In genomic region chr11:20669833-20670684, GRCh38 we compare ENCODE assay signal across 15 cellular contexts. TPM values are rescaled to one million over a fixed set of nuclear protein-coding genes. Genes with fewer than 3 reads are reported as not detected.
DNase-seq lines count a peak whose midpoint lies in the region; ATAC-seq and TF ChIP-seq lines count a peak whose summit lies in the region.
"Had no signal": no experiment of that assay in that cellular context is flagged by ENCODE, and none has a peak within 500 bp of the region (broad histone marks: within the 10 kb centered on the region; RNA-seq: fewer than 3 reads in every experiment).

No MANE protein-coding gene starts in this region.

- H3K36me3 Mint-ChIP-seq in activated naive CD8-positive, alpha-beta T cell, result no peaks in the 10 kb centered on the region
- no peaks in the 10 kb centered on the region for H3K36me3 Mint-ChIP-seq in activated naive CD8-positive, alpha-beta T cell treated with anti-CD3 and anti-CD28 coated beads, Interleukin-2, amount 50 U/mL, for 24 hours (ENCODE audit: low read depth)
- H3K36me3 Mint-ChIP-seq in T-helper 17 cell (ENCODE audit: low read depth), result peaks cover 6% of the 10 kb centered on the region
- no peaks in the 10 kb centered on the region for H3K36me3 Mint-ChIP-seq in activated CD8-positive, alpha-beta T cell treated with anti-CD3 and anti-CD28 coated beads for 36 hours (ENCODE audit: low read depth)
- H3K36me3 Mint-ChIP-seq in naive thymus-derived CD8-positive, alpha-beta T cell, result peaks cover 0 to 5% (median 0%) of the 10 kb centered on the region in 3 donors

- no peak overlapping the region for H3K27ac Mint-ChIP-seq in activated naive CD8-positive, alpha-beta T cell
- no peak overlapping the region for H3K27ac Mint-ChIP-seq in activated naive CD8-positive, alpha-beta T cell treated with anti-CD3 and anti-CD28 coated beads, Interleukin-2, amount 50 U/mL, for 24 hours
- no peak overlapping the region for H3K27ac Mint-ChIP-seq in T-helper 17 cell
- no peak overlapping the region for H3K27ac Mint-ChIP-seq in activated CD8-positive, alpha-beta T cell treated with anti-CD3 and anti-CD28 coated beads for 36 hours
- no peak overlapping the region for H3K27ac Mint-ChIP-seq in naive thymus-derived CD8-positive, alpha-beta T cell
- H3K27ac Mint-ChIP-seq: activated T-helper 2 cell treated with anti-CD3 and anti-CD28 coated beads, Interferon-gamma antibody, Interleukin-2, Interleukin-4, amounts not matched to agents 10 μg/mL and 5 μg/mL and 100 μg/mL, durations not matched to agents 14 hours and 24 hours and 36 hours; natural killer cell treated with Interleukin-12 subunit alpha and Interleukin-12 subunit beta and Interleukin-15 and Interleukin-18, amount 100 ng/mL, for 72 hours had no signal

- no peak for TF ChIP-seq POLR2A in testis (IDR thresholded peaks at IDR 0.05)

- H3K9me3 ChIP-seq in T-helper 17 cell (ENCODE audit: control insufficient read depth, low read length, poor library complexity, severe bottlenecking), result no peaks in the 10 kb centered on the region
- H3K9me3 ChIP-seq in testis, result no peaks in the 10 kb centered on the region
- H3K9me3 ChIP-seq: thoracic aorta had no signal

- 0% methylated on average over 28 to 60 of the region's 60 CpGs for WGBS in testis, 2 donors

- no peak for TF ChIP-seq CTCF in testis (IDR thresholded peaks at IDR 0.05)
- no peak for TF ChIP-seq CTCF in activated CD8-positive, alpha-beta T cell treated with anti-CD3 and anti-CD28 coated beads for 36 hours (IDR thresholded peaks at IDR 0.05)

- no peaks in the 10 kb centered on the region for H3K36me3 ChIP-seq in testis (ENCODE audit: low read depth, missing control alignments)
- H3K36me3 ChIP-seq: thoracic aorta had no signal

- CTCF ChIA-PET in activated CD8-positive, alpha-beta T cell treated with anti-CD3 and anti-CD28 coated beads for 36 hours (lab: Charles Lee), result interaction anchor here (5.3 kb wide), 1 partner anchor 21 kb away, joined by 35 read pairs; no protein-coding TSS in a partner anchor

- ATAC-seq in activated naive CD8-positive, alpha-beta T cell treated with anti-CD3 and anti-CD28 coated beads, Interleukin-2, amount 50 U/mL, for 24 hours, result no peak
- ATAC-seq in T-helper 17 cell, result no peak
- ATAC-seq in activated CD8-positive, alpha-beta T cell treated with anti-CD3 and anti-CD28 coated beads for 36 hours, result no peak
- ATAC-seq in naive thymus-derived CD8-positive, alpha-beta T cell, result no peak
- ATAC-seq: natural killer cell treated with Interleukin-12 subunit alpha and Interleukin-12 subunit beta and Interleukin-15 and Interleukin-18, amount 100 ng/mL, for 72 hours had no signal

- no peaks in the 10 kb centered on the region for H3K4me1 ChIP-seq in testis

- H3K4me1 Mint-ChIP-seq in activated naive CD8-positive, alpha-beta T cell (ENCODE audit: low read depth), result peaks cover 14% of the 10 kb centered on the region
- H3K4me1 Mint-ChIP-seq in activated naive CD8-positive, alpha-beta T cell treated with anti-CD3 and anti-CD28 coated beads, Interleukin-2, amount 50 U/mL, for 24 hours, result no peaks in the 10 kb centered on the region
- peaks cover 6% of the 10 kb centered on the region for H3K4me1 Mint-ChIP-seq in T-helper 17 cell
- H3K4me1 Mint-ChIP-seq in activated CD8-positive, alpha-beta T cell treated with anti-CD3 and anti-CD28 coated beads for 36 hours (ENCODE audit: low read depth), result no peaks in the 10 kb centered on the region
- peaks cover 7 to 19% (median 18%) of the 10 kb centered on the region in 4 donors for H3K4me1 Mint-ChIP-seq in naive thymus-derived CD8-positive, alpha-beta T cell

- no peaks in the 10 kb centered on the region for H3K9me3 Mint-ChIP-seq in activated naive CD8-positive, alpha-beta T cell (ENCODE audit: low read depth)
- no peaks in the 10 kb centered on the region for H3K9me3 Mint-ChIP-seq in activated naive CD8-positive, alpha-beta T cell treated with anti-CD3 and anti-CD28 coated beads, Interleukin-2, amount 50 U/mL, for 24 hours
- no peaks in the 10 kb centered on the region for H3K9me3 Mint-ChIP-seq in activated CD8-positive, alpha-beta T cell treated with anti-CD3 and anti-CD28 coated beads for 36 hours
- peaks cover 0 to 7% (median 4%) of the 10 kb centered on the region in 9 donors for H3K9me3 Mint-ChIP-seq in naive thymus-derived CD8-positive, alpha-beta T cell
- H3K9me3 Mint-ChIP-seq: activated T-helper 2 cell treated with anti-CD3 and anti-CD28 coated beads, Interferon-gamma antibody, Interleukin-2, Interleukin-4, amounts not matched to agents 10 μg/mL and 5 μg/mL and 100 μg/mL, durations not matched to agents 14 hours and 24 hours and 36 hours; natural killer cell treated with Interleukin-12 subunit alpha and Interleukin-12 subunit beta and Interleukin-15 and Interleukin-18, amount 100 ng/mL, for 72 hours had no signal

- H3K27ac ChIP-seq in testis, result no peak overlapping the region
- H3K27ac ChIP-seq: thoracic aorta, VCaP had no signal

- POLR2A ChIA-PET in activated CD8-positive, alpha-beta T cell treated with anti-CD3 and anti-CD28 coated beads for 36 hours (lab: Charles Lee), result no interaction called here
- POLR2A ChIA-PET in naive thymus-derived CD8-positive, alpha-beta T cell (lab: Charles Lee), result no interaction called here

- peak overlapping the region; percentile 32 to 47 for H3K4me3 ChIP-seq in testis

- DNase-seq in activated naive CD8-positive, alpha-beta T cell treated with anti-CD3 and anti-CD28 coated beads, Interleukin-2, amount 50 U/mL, for 24 hours, result no peak
- no peak for DNase-seq in T-helper 17 cell
- DNase-seq in iPS-NIHi7 (ENCODE audit: extremely low spot score), result peak; percentile 35
- DNase-seq in testis, result no peak
- DNase-seq in posterior vena cava (ENCODE audit: low spot score), result no peak
- no peak for DNase-seq in activated CD8-positive, alpha-beta T cell treated with anti-CD3 and anti-CD28 coated beads for 36 hours
- DNase-seq in naive thymus-derived CD8-positive, alpha-beta T cell, result no peak
- DNase-seq: C1 segment of cervical spinal cord; NCI-H1436; stimulated activated CD4-positive, alpha-beta T cell treated with anti-CD3 and anti-CD28 coated beads, Interleukin-4, amount 100 ng/mL, for 4 hours had no signal

- no peaks in the 10 kb centered on the region for H3K27me3 ChIP-seq in testis

- H3K4me3 Mint-ChIP-seq in activated naive CD8-positive, alpha-beta T cell, result peak overlapping the region; percentile 30
- no peak overlapping the region for H3K4me3 Mint-ChIP-seq in activated naive CD8-positive, alpha-beta T cell treated with anti-CD3 and anti-CD28 coated beads, Interleukin-2, amount 50 U/mL, for 24 hours
- H3K4me3 Mint-ChIP-seq in T-helper 17 cell, result peak overlapping the region; percentile 41
- H3K4me3 Mint-ChIP-seq in activated CD8-positive, alpha-beta T cell treated with anti-CD3 and anti-CD28 coated beads for 36 hours, result no peak overlapping the region
- peak overlapping the region in 5 of 10 donors; percentile 10 to 47 (median 43) for H3K4me3 Mint-ChIP-seq in naive thymus-derived CD8-positive, alpha-beta T cell
- H3K4me3 Mint-ChIP-seq: natural killer cell treated with Interleukin-12 subunit alpha and Interleukin-12 subunit beta and Interleukin-15 and Interleukin-18, amount 100 ng/mL, for 72 hours had no signal

- intact Hi-C loops in testis (cut with DNase I; ENCODE audit: low total_unique reads) (no loop called here), posterior vena cava (cut with DNase I) (loop anchor here in 1 of 2 donors (5.0 kb wide), 1 partner anchor 1097 kb away; no protein-coding TSS in a partner anchor)
- intact Hi-C loops in activated CD8-positive, alpha-beta T cell treated with anti-CD3 and anti-CD28 coated beads for 36 hours (cut with micrococcal nuclease), result no loop called here

- H3K27me3 Mint-ChIP-seq in activated naive CD8-positive, alpha-beta T cell, result peaks cover 60% of the 10 kb centered on the region
- H3K27me3 Mint-ChIP-seq in activated naive CD8-positive, alpha-beta T cell treated with anti-CD3 and anti-CD28 coated beads, Interleukin-2, amount 50 U/mL, for 24 hours, result peaks cover 71% of the 10 kb centered on the region
- peaks cover 88% of the 10 kb centered on the region for H3K27me3 Mint-ChIP-seq in T-helper 17 cell
- peaks cover 52% of the 10 kb centered on the region for H3K27me3 Mint-ChIP-seq in activated CD8-positive, alpha-beta T cell treated with anti-CD3 and anti-CD28 coated beads for 36 hours
- peaks cover 42 to 95% (median 64%) of the 10 kb centered on the region in 5 donors for H3K27me3 Mint-ChIP-seq in naive thymus-derived CD8-positive, alpha-beta T cell

RNA-seq across cellular contexts. Expression of gene NELL1, which starts 0.7 kb away (rescaled TPM):
- total RNA-seq in T-helper 17 cell, result not detected
- 1 to 10 TPM; 4.9 to 8.9 TPM for total RNA-seq in testis
- 7.0 TPM for polyA plus RNA-seq in testis (ENCODE audit: insufficient read depth, low read depth, low replicate concordance)
- total RNA-seq in posterior vena cava, result not detected
- not detected for total RNA-seq in activated CD8-positive, alpha-beta T cell treated with anti-CD3 and anti-CD28 coated beads for 36 hours
- not detected for total RNA-seq in naive thymus-derived CD8-positive, alpha-beta T cell
- not detected for polyA plus RNA-seq in naive thymus-derived CD8-positive, alpha-beta T cell
- total RNA-seq: natural killer cell treated with Interleukin-12 subunit alpha and Interleukin-12 subunit beta and Interleukin-15 and Interleukin-18, amount 100 ng/mL, for 72 hours had no signal

Comparison
In these comparisons a context has a peak if more than half of its experiments do, and no peak if none do; other contexts are left out.
1. H3K4me3 Mint-ChIP-seq: peak in activated naive CD8-positive, alpha-beta T cell (single experiment) and T-helper 17 cell (single experiment); none in activated naive CD8-positive, alpha-beta T cell treated with anti-CD3 and anti-CD28 coated beads, Interleukin-2, amount 50 U/mL, for 24 hours (single experiment) and activated CD8-positive, alpha-beta T cell treated with anti-CD3 and anti-CD28 coated beads for 36 hours (single experiment).
2. RNA of gene NELL1, which starts 0.7 kb away (total RNA-seq): 4.9 to 8.9 TPM in testis; not detected in T-helper 17 cell, not detected in posterior vena cava, not detected in activated CD8-positive, alpha-beta T cell treated with anti-CD3 and anti-CD28 coated beads for 36 hours and not detected in naive thymus-derived CD8-positive, alpha-beta T cell; every median in the first group is over 4 times any median in the second.